Comparison of ENCODE assay signal across 26 cellular contexts in genomic region chr17:34865696-34866095, GRCh38.
DNase-seq lines count a peak whose midpoint lies in the region; FAIRE-seq and TF ChIP-seq lines count a peak whose summit lies in the region.
"Had no signal": no experiment of that assay in that cellular context is flagged by ENCODE, and none has a peak within 500 bp of the region (broad histone marks: within the 10 kb centered on the region; RNA-seq: fewer than 3 reads in every experiment).

No MANE protein-coding gene starts in this region.

- no peak for TF ChIP-seq CTCF in GM13976 (IDR thresholded peaks at IDR 0.05; ENCODE audit: borderline replicate concordance, control extremely low read depth, extremely low read depth, insufficient read depth, missing control alignments)

- H4K20me1 ChIP-seq in Karpas-422 (ENCODE audit: insufficient read depth, low read depth, low read length) = no peaks in the 10 kb centered on the region

- H3K27ac ChIP-seq in Karpas-422 (ENCODE audit: low read length) = no peak overlapping the region
- H3K27ac ChIP-seq: GM23248 had no signal

- H3K9ac ChIP-seq in Karpas-422 (ENCODE audit: low read length) = 0 out of 2 replicates have a peak overlapping the region, but pooled peaks have one; percentile 19
- H3K9ac ChIP-seq: GM23248 had no signal

- no peaks in the 10 kb centered on the region for H3K9me2 ChIP-seq in Karpas-422 (replicated peaks; ENCODE audit: insufficient read depth, low read length)

- peaks cover 22% of the 10 kb centered on the region for H3K4me1 ChIP-seq in Karpas-422 (ENCODE audit: low read length)

- H3K4me3 ChIP-seq in Karpas-422 (ENCODE audit: low read length) = no peak overlapping the region
- H3K4me3 ChIP-seq: GM23248 had no signal

- H3K36me3 ChIP-seq in Karpas-422 (ENCODE audit: insufficient read depth, low read length) = no peaks in the 10 kb centered on the region

- DNase-seq in Karpas-422 = no peak
- DNase-seq in NOMO-1 treated with DMSO at 0.1 percent for 48 hours (lab: John Stamatoyannopoulos, UW; ENCODE audit: unreplicated experiment) = peak; percentile 97
- peak; percentile 76 for DNase-seq in SKM-1 (lab: John Stamatoyannopoulos, UW; ENCODE audit: unreplicated experiment)
- no peak for DNase-seq in stimulated activated CD4-positive, alpha-beta T cell treated with anti-CD3 and anti-CD28 coated beads, Interleukin-12 subunit alpha, Interleukin-12 subunit beta, amount 100 ng/mL, for 4 hours
- no peak for DNase-seq in central memory CD4-positive, alpha-beta T cell
- DNase-seq in GM12892 (ENCODE audit: insufficient read length) = no peak
- DNase-seq in GM13976 (ENCODE audit: low spot score) = no peak
- DNase-seq: ACHN; C1 segment of cervical spinal cord; CD8-positive, alpha-beta T cell; DND-41; GM23248; H9; HFFc6; KG1; NCI-H1417; NCI-H1694 treated with DMSO at 0.1 percent for 48 hours; NCI-H2081 treated with DMSO at 0.1 percent for 48 hours; NCI-H446 treated with DMSO at 0.1 percent for 48 hours; NCI-H526 treated with DMSO at 0.1 percent for 48 hours; SW 1271; T-helper 2 cell had no signal

- H3K79me2 ChIP-seq in Karpas-422 (ENCODE audit: low read length) = no peaks in the 10 kb centered on the region

- H3K4me2 ChIP-seq in Karpas-422 (ENCODE audit: low read depth, low read length, poor library complexity, severe bottlenecking) = peak overlapping the region; percentile 56

- no peak for TF ChIP-seq POLR2A in GM12892 (IDR thresholded peaks at IDR 0.05; ENCODE audit: low read depth, low read length)

- no peak overlapping the region for H2AFZ ChIP-seq in Karpas-422 (ENCODE audit: low read length)
- H2AFZ ChIP-seq: GM23248 had no signal

- H3K9me3 ChIP-seq in Karpas-422 (ENCODE audit: low read length) = no peaks in the 10 kb centered on the region

- in situ Hi-C loops in GM13976 (cut with MboI; ENCODE audit: low sequenced_read_pairs, unreplicated experiment) = no loop called here

- FAIRE-seq in GM12892 (lab: Jason Lieb, UNC) = no peak
- FAIRE-seq: GM12891, GM18507, HTR-8/SVneo, RCC 7860 had no signal

- H3K27me3 ChIP-seq in Karpas-422 (ENCODE audit: low read length) = no peaks in the 10 kb centered on the region

Comparison
In these comparisons a context has a peak if more than half of its experiments do, and no peak if none do; other contexts are left out.
1. DNase-seq: peak in NOMO-1 treated with DMSO at 0.1 percent for 48 hours (single experiment) and SKM-1 (single experiment); none in Karpas-422 (single experiment), stimulated activated CD4-positive, alpha-beta T cell treated with anti-CD3 and anti-CD28 coated beads, Interleukin-12 subunit alpha, Interleukin-12 subunit beta, amount 100 ng/mL, for 4 hours (single experiment), central memory CD4-positive, alpha-beta T cell (single experiment), GM12892 (single experiment) and GM13976 (single experiment).